In the genomic region with DNA sequence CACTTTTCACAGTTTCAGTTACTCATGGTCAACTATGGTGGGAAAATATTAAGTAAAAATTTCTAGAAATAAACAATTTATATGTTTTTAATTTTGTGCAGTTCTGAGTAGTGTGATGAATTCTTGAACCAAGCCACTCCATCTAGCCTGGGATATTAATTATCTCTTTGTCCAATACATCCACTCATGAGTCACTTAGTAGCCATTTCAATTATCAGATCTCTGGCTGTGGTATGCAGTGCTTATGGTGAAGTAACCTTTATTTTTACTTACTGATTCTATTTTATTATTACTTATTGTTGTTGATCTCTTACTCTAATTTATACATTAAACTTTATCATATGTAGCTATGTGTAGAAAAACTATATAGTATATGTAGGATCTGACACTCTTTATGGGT, we compare ENCODE assay signal across 24 cellular contexts.
"Had no signal": no experiment of that assay in that cellular context is flagged by ENCODE, and none has a peak within 500 bp of the region (broad histone marks: within the 10 kb centered on the region; RNA-seq: fewer than 3 reads in every experiment).

No MANE protein-coding gene starts in this region.

- H3K36me3 Mint-ChIP-seq: activated naive CD4-positive, alpha-beta T cell treated with anti-CD3 and anti-CD28 coated beads, Interleukin-2, amount 10 ng/mL, durations not matched to agents 7 days and 5 days; activated naive CD8-positive, alpha-beta T cell treated with anti-CD3 and anti-CD28 coated beads for 36 hours had no signal

- DNase-seq: activated CD4-positive, alpha-beta T cell treated with anti-CD3 and anti-CD28 coated beads for 36 hours; activated CD8-positive, alpha-beta memory T cell treated with anti-CD3 and anti-CD28 coated beads, Interleukin-2, amount 50 U/mL, for 4 hours; activated CD8-positive, alpha-beta T cell treated with anti-CD3 and anti-CD28 coated beads for 36 hours; activated gamma-delta T cell treated with Interleukin-2 at 50 U/mL for 16 hours; activated naive CD4-positive, alpha-beta T cell treated with anti-CD3 and anti-CD28 coated beads, Interleukin-2, amount 10 ng/mL, durations not matched to agents 7 days and 5 days; activated naive CD8-positive, alpha-beta T cell treated with anti-CD3 and anti-CD28 coated beads for 36 hours; activated T-cell treated with anti-CD3 and anti-CD28 coated beads, Interleukin-2, amount 50 U/mL, for 72 hours; body of pancreas; KG1; NCI-H1092; NCI-H1417; NCI-H1694 treated with DMSO at 0.1 percent for 48 hours; NCI-H2029 treated with DMSO at 0.1 percent for 48 hours; NCI-H510A treated with DMSO at 0.1 percent for 48 hours; NCI-H69; NK-92 treated with Interleukin-12 subunit alpha and Interleukin-12 subunit beta, amount 100 ng/mL, for 24 hours; PC-3; SHP77 treated with DMSO at 0.1 percent for 48 hours; T-helper 1 cell; WERI-Rb-1 had no signal

- FAIRE-seq: colon, RCC 7860 had no signal

- H3K27me3 Mint-ChIP-seq: activated CD4-positive, alpha-beta T cell treated with anti-CD3 and anti-CD28 coated beads for 36 hours; activated CD8-positive, alpha-beta T cell treated with anti-CD3 and anti-CD28 coated beads for 36 hours; activated naive CD4-positive, alpha-beta T cell treated with anti-CD3 and anti-CD28 coated beads, Interleukin-2, amount 10 ng/mL, durations not matched to agents 7 days and 5 days; activated naive CD8-positive, alpha-beta T cell treated with anti-CD3 and anti-CD28 coated beads for 36 hours; central memory CD8-positive, alpha-beta T cell had no signal

- H3K9me3 ChIP-seq: body of pancreas had no signal

- H3K4me1 Mint-ChIP-seq: activated CD4-positive, alpha-beta T cell treated with anti-CD3 and anti-CD28 coated beads for 36 hours; activated naive CD4-positive, alpha-beta T cell treated with anti-CD3 and anti-CD28 coated beads, Interleukin-2, amount 10 ng/mL, durations not matched to agents 7 days and 5 days; activated naive CD8-positive, alpha-beta T cell treated with anti-CD3 and anti-CD28 coated beads for 36 hours; central memory CD8-positive, alpha-beta T cell had no signal

- H3K4me3 Mint-ChIP-seq: activated CD4-positive, alpha-beta T cell treated with anti-CD3 and anti-CD28 coated beads for 36 hours; activated CD8-positive, alpha-beta T cell treated with anti-CD3 and anti-CD28 coated beads for 36 hours; activated naive CD4-positive, alpha-beta T cell treated with anti-CD3 and anti-CD28 coated beads, Interleukin-2, amount 10 ng/mL, durations not matched to agents 7 days and 5 days; activated naive CD8-positive, alpha-beta T cell treated with anti-CD3 and anti-CD28 coated beads for 36 hours; activated T-cell treated with anti-CD3 and anti-CD28 coated beads, Interleukin-2, amount 50 U/mL, for 72 hours; central memory CD8-positive, alpha-beta T cell had no signal

- H3K27ac ChIP-seq: body of pancreas, WERI-Rb-1 had no signal

- H3K27ac Mint-ChIP-seq: activated CD4-positive, alpha-beta T cell treated with anti-CD3 and anti-CD28 coated beads for 36 hours; activated CD8-positive, alpha-beta T cell treated with anti-CD3 and anti-CD28 coated beads for 36 hours; activated naive CD4-positive, alpha-beta T cell treated with anti-CD3 and anti-CD28 coated beads, Interleukin-2, amount 10 ng/mL, durations not matched to agents 7 days and 5 days; activated naive CD8-positive, alpha-beta T cell treated with anti-CD3 and anti-CD28 coated beads for 36 hours; activated T-cell treated with anti-CD3 and anti-CD28 coated beads, Interleukin-2, amount 50 U/mL, for 72 hours; activated T-helper 2 cell treated with anti-CD3 and anti-CD28 coated beads, Interferon-gamma antibody, Interleukin-2, Interleukin-4, amounts not matched to agents 10 μg/mL and 5 μg/mL and 100 μg/mL, durations not matched to agents 14 hours and 24 hours and 36 hours had no signal

- H3K4me1 ChIP-seq: body of pancreas had no signal

- H3K4me3 ChIP-seq: body of pancreas had no signal

- H3K27me3 ChIP-seq: body of pancreas had no signal

- H3K36me3 ChIP-seq: WERI-Rb-1 had no signal
